Comparison of ENCODE assay signal across 1 cellular context in the genomic region with DNA sequence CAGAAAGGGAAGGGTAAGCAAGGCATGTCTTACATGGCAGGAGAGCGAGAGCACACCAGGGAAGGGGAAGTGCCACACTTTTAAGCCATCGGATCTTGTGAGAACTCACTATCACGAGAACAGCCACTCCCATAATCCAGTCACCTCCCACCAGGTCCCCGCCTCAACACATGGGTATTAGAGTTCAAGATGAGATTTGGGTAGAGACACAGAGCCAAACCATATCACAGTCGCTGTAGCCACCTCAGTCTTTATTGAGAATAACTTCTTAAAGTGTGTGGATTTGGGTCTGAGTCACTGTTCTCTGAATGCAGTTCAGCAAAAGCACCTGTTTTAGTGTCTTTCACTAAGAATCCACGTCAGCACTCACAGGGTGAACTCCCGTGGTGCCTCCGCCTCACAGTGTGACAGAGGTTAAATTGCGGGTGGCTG.
TF ChIP-seq lines count a peak whose summit lies in the region.

No MANE protein-coding gene starts in this region.

TF ChIP-seq in HEK293, 187 proteins besides CTCF, POLR2A, EP300 and RAD21 (continued from another document):
- TF ChIP-seq, protein P1, sequence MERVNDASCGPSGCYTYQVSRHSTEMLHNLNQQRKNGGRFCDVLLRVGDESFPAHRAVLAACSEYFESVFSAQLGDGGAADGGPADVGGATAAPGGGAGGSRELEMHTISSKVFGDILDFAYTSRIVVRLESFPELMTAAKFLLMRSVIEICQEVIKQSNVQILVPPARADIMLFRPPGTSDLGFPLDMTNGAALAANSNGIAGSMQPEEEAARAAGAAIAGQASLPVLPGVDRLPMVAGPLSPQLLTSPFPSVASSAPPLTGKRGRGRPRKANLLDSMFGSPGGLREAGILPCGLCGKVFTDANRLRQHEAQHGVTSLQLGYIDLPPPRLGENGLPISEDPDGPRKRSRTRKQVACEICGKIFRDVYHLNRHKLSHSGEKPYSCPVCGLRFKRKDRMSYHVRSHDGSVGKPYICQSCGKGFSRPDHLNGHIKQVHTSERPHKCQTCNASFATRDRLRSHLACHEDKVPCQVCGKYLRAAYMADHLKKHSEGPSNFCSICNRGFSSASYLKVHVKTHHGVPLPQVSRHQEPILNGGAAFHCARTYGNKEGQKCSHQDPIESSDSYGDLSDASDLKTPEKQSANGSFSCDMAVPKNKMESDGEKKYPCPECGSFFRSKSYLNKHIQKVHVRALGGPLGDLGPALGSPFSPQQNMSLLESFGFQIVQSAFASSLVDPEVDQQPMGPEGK (tag by site-specific recombination; IDR thresholded peaks at IDR 0.05), result no peak
